In the genomic region with DNA sequence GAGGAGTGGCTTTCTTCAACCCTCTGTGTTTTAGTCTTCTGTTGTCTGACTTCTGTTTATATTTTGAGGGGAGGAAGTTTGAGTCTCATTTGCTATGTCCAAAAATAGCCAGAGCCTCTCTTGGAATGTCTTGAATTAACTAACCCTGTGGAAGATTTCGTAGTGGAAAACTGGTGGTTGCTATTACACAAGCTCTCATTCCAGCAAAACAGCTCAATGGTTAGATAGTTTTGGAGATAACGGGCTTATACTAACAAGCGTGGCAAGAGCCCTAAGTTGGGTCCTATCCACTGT, we compare ENCODE assay signal across 9 cellular contexts. TPM values are rescaled to one million over a fixed set of nuclear protein-coding genes. Genes with fewer than 3 reads are reported as not detected.
DNase-seq lines count a peak whose midpoint lies in the region; ATAC-seq and TF ChIP-seq lines count a peak whose summit lies in the region.
"Had no signal": no experiment of that assay in that cellular context is flagged by ENCODE, and none has a peak within 500 bp of the region (broad histone marks: within the 10 kb centered on the region; RNA-seq: fewer than 3 reads in every experiment).

No MANE protein-coding gene starts in this region.

- no peaks in the 10 kb centered on the region for H3K9me3 Mint-ChIP-seq in naive thymus-derived CD8-positive, alpha-beta T cell

- POLR2A ChIA-PET in naive thymus-derived CD8-positive, alpha-beta T cell (lab: Charles Lee), result no interaction called here
- POLR2A ChIA-PET in GM10248 (lab: Yijun Ruan, JAX), result interaction anchor here (0.7 kb wide), 1 partner anchor 104 kb away, joined by 3 read pairs; no protein-coding TSS in a partner anchor

- ATAC-seq in Right ventricle myocardium inferior (peak; percentile 40), HG03378 (IDR thresholded peaks at IDR 0.05; ENCODE audit: unreplicated experiment) (no peak)
- ATAC-seq in naive thymus-derived CD8-positive, alpha-beta T cell, result no peak

- H3K4me1 Mint-ChIP-seq in naive thymus-derived CD8-positive, alpha-beta T cell, result peaks cover 7 to 14% (median 10%) of the 10 kb centered on the region in 4 donors

- CTCF ChIA-PET in GM10248 (lab: Yijun Ruan, JAX), result interaction anchor here (1.1 to 2.0 kb wide), 2 partner anchors 35 to 254 kb away, joined by 3 to 5 read pairs; no protein-coding TSS in a partner anchor

- H3K4me3 ChIP-seq in fibroblast of mammary gland (ENCODE audit: control insufficient read depth, low read depth, low read length), result peak overlapping the region; percentile 66

- intact Hi-C loops in Right ventricle myocardium inferior (cut with DNase I) (no loop called here), cardiac septum (cut with DNase I) (loop anchor here (5.0 kb wide), 1 partner anchor 193 kb away; no protein-coding TSS in a partner anchor)

- H3K27ac Mint-ChIP-seq in naive thymus-derived CD8-positive, alpha-beta T cell, result no peak overlapping the region
- H3K27ac Mint-ChIP-seq: CD14-positive monocyte had no signal

- peaks cover 0 to 2% (median 2%) of the 10 kb centered on the region in 3 donors for H3K36me3 Mint-ChIP-seq in naive thymus-derived CD8-positive, alpha-beta T cell

- TF ChIP-seq CTCF in fibroblast of mammary gland (conservative IDR thresholded peaks at IDR 0.05; ENCODE audit: control insufficient read depth, insufficient read depth, low read depth, low read length) (no peak), GM10248 (IDR thresholded peaks at IDR 0.05; ENCODE audit: control extremely low read depth, extremely low read depth, low read depth, missing control alignments) (no peak)

- DNase-seq in Right ventricle myocardium inferior (ENCODE audit: missing footprints) (no peak), cardiac septum (ENCODE audit: low spot score) (no peak), fibroblast of mammary gland (ENCODE audit: low read depth) (peak; percentile 88), NCI-H2029 (lab: John Stamatoyannopoulos, UW) (no peak), GM10248 (ENCODE audit: extremely low spot score) (no peak)
- DNase-seq in naive thymus-derived CD8-positive, alpha-beta T cell, result no peak
- DNase-seq in activated CD4-positive, alpha-beta T cell treated with anti-CD3 and anti-CD28 coated beads for 1 hour, result no peak

- peaks cover 42 to 90% (median 66%) of the 10 kb centered on the region in 5 donors for H3K27me3 Mint-ChIP-seq in naive thymus-derived CD8-positive, alpha-beta T cell

- peak overlapping the region; percentile 74 to 89 (median 85) for H3K4me3 Mint-ChIP-seq in naive thymus-derived CD8-positive, alpha-beta T cell

RNA-seq across cellular contexts. Expression of a gene that starts 1.6 kb away (rescaled TPM):
- total RNA-seq in Right ventricle myocardium inferior, result 12.5 TPM
- 76.5 TPM for total RNA-seq in cardiac septum
- under 1 TPM in 1 of 2 experiments, not detected in 1; 0.41 TPM for total RNA-seq in naive thymus-derived CD8-positive, alpha-beta T cell
- polyA plus RNA-seq in naive thymus-derived CD8-positive, alpha-beta T cell, result not detected
- polyA plus RNA-seq: CD14-positive monocyte had no signal
